ENCODE assay signal across 1 cellular context in the genomic region with DNA sequence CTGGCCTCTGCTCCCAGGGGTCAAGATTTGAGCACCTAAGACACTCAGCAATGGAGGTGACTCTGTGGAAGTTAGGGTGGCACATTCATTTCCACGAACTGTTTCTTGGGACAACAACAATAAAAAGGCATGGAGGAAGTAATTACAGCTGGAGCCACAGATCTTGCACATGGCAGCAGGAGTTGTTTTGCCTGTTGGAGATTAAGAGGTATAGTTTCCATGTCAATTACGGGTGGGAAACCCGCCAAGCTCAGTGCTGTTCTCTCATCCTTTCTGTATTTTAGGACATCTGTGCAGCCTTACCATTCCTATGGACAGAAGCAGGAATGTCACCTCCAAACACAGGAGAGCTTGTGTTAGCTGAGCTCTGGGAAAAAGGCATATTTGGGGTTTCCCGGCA.
TF ChIP-seq lines count a peak whose summit lies in the region.

No MANE protein-coding gene starts in this region.

TF ChIP-seq in HEK293, 187 proteins besides CTCF, POLR2A, EP300 and RAD21 (continued from another document):
- TF ChIP-seq, protein P1, sequence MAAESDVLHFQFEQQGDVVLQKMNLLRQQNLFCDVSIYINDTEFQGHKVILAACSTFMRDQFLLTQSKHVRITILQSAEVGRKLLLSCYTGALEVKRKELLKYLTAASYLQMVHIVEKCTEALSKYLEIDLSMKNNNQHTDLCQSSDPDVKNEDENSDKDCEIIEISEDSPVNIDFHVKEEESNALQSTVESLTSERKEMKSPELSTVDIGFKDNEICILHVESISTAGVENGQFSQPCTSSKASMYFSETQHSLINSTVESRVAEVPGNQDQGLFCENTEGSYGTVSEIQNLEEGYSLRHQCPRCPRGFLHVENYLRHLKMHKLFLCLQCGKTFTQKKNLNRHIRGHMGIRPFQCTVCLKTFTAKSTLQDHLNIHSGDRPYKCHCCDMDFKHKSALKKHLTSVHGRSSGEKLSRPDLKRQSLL (tag by site-specific recombination; IDR thresholded peaks at IDR 0.05): peak; percentile 45; the same call in 1 of the 2 replicates
